ENCODE assay signal across 19 cellular contexts in the genomic region with DNA sequence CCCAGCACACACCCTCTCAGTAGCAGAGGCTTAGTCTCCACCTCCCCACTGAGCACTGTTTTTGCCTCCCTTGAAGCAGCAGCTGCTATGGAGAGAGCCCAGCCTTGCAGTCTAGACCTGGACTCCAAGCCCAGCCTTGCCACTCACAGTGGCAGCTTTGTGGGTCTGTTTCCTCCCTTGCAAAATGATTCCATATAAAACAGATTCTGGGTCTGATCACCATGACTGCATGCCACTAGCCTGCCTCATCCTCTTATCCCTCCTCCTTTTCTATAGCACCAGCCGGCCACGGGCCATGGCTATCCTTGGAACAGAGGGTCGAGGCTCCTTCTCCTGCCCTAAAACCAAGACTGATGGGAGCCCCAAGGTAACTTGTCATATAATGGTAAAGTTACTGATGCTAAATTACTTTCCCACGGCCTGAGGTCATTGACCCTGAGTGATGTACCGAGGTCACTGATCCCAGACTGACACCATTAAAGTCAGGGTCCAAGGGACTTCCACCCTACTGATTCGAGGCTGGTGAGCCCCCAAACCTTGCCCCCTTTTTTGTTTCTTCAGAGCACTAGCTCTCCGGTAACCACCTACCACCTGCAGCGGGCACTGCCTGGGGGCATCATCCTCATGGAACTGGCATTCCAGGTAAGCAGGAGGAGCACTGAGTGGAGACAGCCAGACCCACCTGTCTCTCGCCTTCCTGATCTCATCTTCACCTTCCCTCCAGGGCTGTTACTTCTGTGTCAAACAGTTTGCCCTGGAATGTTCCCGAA. TPM values are rescaled to one million over a fixed set of nuclear protein-coding genes. Genes with fewer than 3 reads are reported as not detected.
DNase-seq lines count a peak whose midpoint lies in the region; ATAC-seq and TF ChIP-seq lines count a peak whose summit lies in the region.
"Had no signal": no experiment of that assay in that cellular context is flagged by ENCODE, and none has a peak within 500 bp of the region (broad histone marks: within the 10 kb centered on the region; RNA-seq: fewer than 3 reads in every experiment).

No MANE protein-coding gene starts in this region.

- no peak for TF ChIP-seq POLR2A in spleen (IDR thresholded peaks at IDR 0.05)

- no peaks in the 10 kb centered on the region for H3K27me3 Mint-ChIP-seq in activated T-cell treated with anti-CD3 and anti-CD28 coated beads, Interleukin-2, amount 50 U/mL, for 4 hours (ENCODE audit: low read depth)
- H3K27me3 Mint-ChIP-seq in HFFc6 (ENCODE audit: insufficient read depth): peaks cover 11% of the 10 kb centered on the region

- H3K4me3 Mint-ChIP-seq in activated T-cell treated with anti-CD3 and anti-CD28 coated beads, Interleukin-2, amount 50 U/mL, for 4 hours: no peak overlapping the region
- H3K4me3 Mint-ChIP-seq in HFFc6: no peak overlapping the region

- H3K4me3 ChIP-seq in spleen: no peak overlapping the region
- H3K4me3 ChIP-seq: BLaER1, esophagus squamous epithelium, GM12878, left lung, uterus had no signal

- no peaks in the 10 kb centered on the region for H3K4me1 Mint-ChIP-seq in activated T-cell treated with anti-CD3 and anti-CD28 coated beads, Interleukin-2, amount 50 U/mL, for 4 hours (ENCODE audit: low read depth)
- H3K4me1 Mint-ChIP-seq in HFFc6 (ENCODE audit: low read depth): peaks cover 30% of the 10 kb centered on the region

- H3K27ac Mint-ChIP-seq in HFFc6: peak overlapping the region; percentile 62

- intact Hi-C loops in spleen (cut with DNase I; ENCODE audit: low total_unique reads): no loop called here

- peaks cover 5 to 100% (median 97%) of the 10 kb centered on the region in 6 donors for H3K36me3 ChIP-seq in spleen
- H3K36me3 ChIP-seq: uterus had no signal

- H3K27ac ChIP-seq in spleen: no peak overlapping the region
- H3K27ac ChIP-seq: BLaER1, esophagus squamous epithelium, left lung, uterus had no signal

- no peaks in the 10 kb centered on the region for H3K27me3 ChIP-seq in spleen (replicated peaks in 1 of 7)
- H3K27me3 ChIP-seq: BLaER1, esophagus squamous epithelium, left lung, uterus had no signal

- no peaks in the 10 kb centered on the region for H3K9me3 ChIP-seq in spleen
- H3K9me3 ChIP-seq: BLaER1, esophagus squamous epithelium, left lung, SK-N-SH, uterus had no signal

- no peak for ATAC-seq in activated T-cell treated with anti-CD3 and anti-CD28 coated beads, Interleukin-2, amount 50 U/mL, for 4 hours
- ATAC-seq: activated CD4-positive, CD25-positive, alpha-beta regulatory T cell treated with anti-CD3 and anti-CD28 coated beads, Interleukin-2, amount 50 U/mL, for 24 hours; GM12878 had no signal

- no peaks in the 10 kb centered on the region for H3K9me3 Mint-ChIP-seq in activated T-cell treated with anti-CD3 and anti-CD28 coated beads, Interleukin-2, amount 50 U/mL, for 4 hours
- no peaks in the 10 kb centered on the region for H3K9me3 Mint-ChIP-seq in HFFc6

- TF ChIP-seq CTCF in HFFc6 (IDR thresholded peaks at IDR 0.05) (no peak), spleen (IDR thresholded peaks at IDR 0.05 in 8 of 11, conservative IDR thresholded peaks at IDR 0.05 in 3 of 11) (no peak)

- 91 to 94% (median 93%) methylated on average over 10 of the region's 10 CpGs for WGBS in spleen, 5 donors

- peaks cover 38% of the 10 kb centered on the region for H3K36me3 Mint-ChIP-seq in activated T-cell treated with anti-CD3 and anti-CD28 coated beads, Interleukin-2, amount 50 U/mL, for 4 hours (ENCODE audit: insufficient read depth)
- H3K36me3 Mint-ChIP-seq in HFFc6 (ENCODE audit: low read depth): peaks cover 59% of the 10 kb centered on the region

- H3K4me1 ChIP-seq in spleen: no peaks in the 10 kb centered on the region
- H3K4me1 ChIP-seq: BLaER1, esophagus squamous epithelium, left lung, uterus had no signal

- peak; percentile 9 for DNase-seq in activated T-cell treated with anti-CD3 and anti-CD28 coated beads, Interleukin-2, amount 50 U/mL, for 1 hour
- DNase-seq in activated T-cell treated with anti-CD3 and anti-CD28 coated beads, Interleukin-2, amount 50 U/mL, for 4 hours: no peak
- DNase-seq in HFFc6 (peak; percentile 31), hepatic stellate cell (ENCODE audit: low spot score) (peak; percentile 58), spleen (peak; percentile 28), NCI-H146 treated with DMSO at 0.1 percent for 48 hours (lab: John Stamatoyannopoulos, UW; ENCODE audit: unreplicated experiment) (no peak), NCI-H774 (lab: John Stamatoyannopoulos, UW) (no peak), activated gamma-delta T cell (lab: John Stamatoyannopoulos, UW) (no peak)
- DNase-seq: amygdala, DMS153, esophagus squamous epithelium, NCI-H1417, NCI-H524, SK-N-SH had no signal

RNA-seq across cellular contexts. Expression of a gene that starts 7.9 kb away (rescaled TPM):
- total RNA-seq in activated T-cell treated with anti-CD3 and anti-CD28 coated beads, Interleukin-2, amount 50 U/mL, for 4 hours: 1 to 10 TPM; 4.2 to 5.8 (median 4.7) TPM
- total RNA-seq in HFFc6 (2021; fragmentation: NEBNext Ultra II Directional; extraction: Animal tissue kit (Norgen Biotek cat#: 25700)): 10 to 100 TPM; 45.6 to 71.1 (median 61.7) TPM
- total RNA-seq in spleen: 10 to 100 TPM; 24.2 to 47.3 (median 38.6) TPM
- polyA plus RNA-seq in spleen: 10 to 100 TPM; 23.2 to 67.2 (median 59.9) TPM

RNA-seq across cellular contexts. Expression of a gene that starts 56.1 kb away (rescaled TPM):
- 10 to 100 TPM; 37.1 to 44.2 (median 39.5) TPM for total RNA-seq in activated T-cell treated with anti-CD3 and anti-CD28 coated beads, Interleukin-2, amount 50 U/mL, for 4 hours
- 10 to 100 TPM; 17.2 to 21.8 (median 21.3) TPM for total RNA-seq in HFFc6 (2021; fragmentation: NEBNext Ultra II Directional; extraction: Animal tissue kit (Norgen Biotek cat#: 25700))
- 100 to 1,000 TPM in 3 of 7 donors, 10 to 100 TPM in 4; 64.7 to 115 (median 75.7) TPM for total RNA-seq in spleen
- polyA plus RNA-seq in spleen: 10 to 100 TPM in 2 of 3 donors, 1 to 10 TPM in 1; 9.4 to 35.6 (median 16.7) TPM

RNA-seq across cellular contexts. Expression of a gene that starts 56.2 kb away (rescaled TPM):
- total RNA-seq in activated T-cell treated with anti-CD3 and anti-CD28 coated beads, Interleukin-2, amount 50 U/mL, for 4 hours: 10 to 100 TPM; 49.8 to 59.1 (median 50.4) TPM
- 10 to 100 TPM; 56.0 to 64.0 (median 60.8) TPM for total RNA-seq in HFFc6 (2021; fragmentation: NEBNext Ultra II Directional; extraction: Animal tissue kit (Norgen Biotek cat#: 25700))
- total RNA-seq in spleen: 10 to 100 TPM; 24.8 to 38.3 (median 30.5) TPM
- polyA plus RNA-seq in spleen: 10 to 100 TPM; 18.3 to 23.8 (median 22.3) TPM

Comparison
In these comparisons a context has a peak if more than half of its experiments do, and no peak if none do; other contexts are left out.
1. DNase-seq: peak in activated T-cell treated with anti-CD3 and anti-CD28 coated beads, Interleukin-2, amount 50 U/mL, for 1 hour (single experiment), HFFc6 (single experiment), hepatic stellate cell (single experiment) and spleen (single experiment); none in activated T-cell treated with anti-CD3 and anti-CD28 coated beads, Interleukin-2, amount 50 U/mL, for 4 hours (single experiment), NCI-H146 treated with DMSO at 0.1 percent for 48 hours (single experiment), NCI-H774 (single experiment) and activated gamma-delta T cell (single experiment).